ENCODE assay signal across 9 cellular contexts in the genomic region with DNA sequence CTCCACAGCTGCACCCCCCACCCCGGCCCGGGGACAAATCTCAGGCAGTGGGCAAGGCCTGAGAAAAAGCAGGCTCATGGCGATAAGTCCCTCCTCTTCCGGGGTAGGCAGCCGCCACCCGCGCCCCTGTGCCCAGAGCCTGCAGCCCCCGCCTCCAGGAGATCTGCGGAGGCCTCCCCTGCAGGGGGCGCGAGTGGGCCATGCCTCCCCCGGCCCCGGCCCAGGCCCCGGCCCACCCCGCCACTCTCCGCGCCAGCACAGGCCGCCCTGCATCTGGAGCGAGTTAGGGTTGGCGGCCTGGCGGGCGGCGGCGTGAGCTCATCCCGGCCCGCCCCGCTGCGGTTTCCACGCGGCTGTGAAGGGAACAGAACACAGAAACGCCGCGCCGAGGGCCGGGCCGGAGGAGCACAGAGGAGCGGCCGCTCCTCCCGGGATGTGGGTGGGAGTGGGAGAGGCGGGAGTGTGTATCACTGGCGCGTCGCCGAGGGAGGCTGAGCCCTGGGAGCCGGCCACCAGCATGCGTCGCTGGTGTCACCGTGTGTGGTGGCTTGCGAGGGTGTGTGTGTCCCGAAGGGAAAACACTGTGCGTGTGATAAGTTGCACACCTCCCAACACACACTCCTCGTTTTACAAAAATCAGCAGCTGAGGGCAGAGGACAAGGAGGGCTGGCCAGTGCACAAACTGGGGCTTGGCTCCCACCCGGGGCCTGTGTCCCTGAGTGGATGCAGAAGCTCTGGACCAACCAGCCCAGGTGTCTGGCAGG. TPM values are rescaled to one million over a fixed set of nuclear protein-coding genes. Genes with fewer than 3 reads are reported as not detected.
DNase-seq lines count a peak whose midpoint lies in the region; ATAC-seq and TF ChIP-seq lines count a peak whose summit lies in the region.
"Had no signal": no experiment of that assay in that cellular context is flagged by ENCODE, and none has a peak within 500 bp of the region (broad histone marks: within the 10 kb centered on the region; RNA-seq: fewer than 3 reads in every experiment).

No MANE protein-coding gene starts in this region.

- peaks cover 41% of the 10 kb centered on the region for H3K27me3 Mint-ChIP-seq in MCF 10A (ENCODE audit: insufficient read depth, unreplicated experiment)

- CTCF ChIA-PET in MCF 10A (lab: Yijun Ruan, JAX): interaction anchor here (0.6 to 1.8 kb wide), 3 partner anchors 13 to 768 kb away, joined by 3 to 6 read pairs (median 5); no protein-coding TSS in a partner anchor

- BruUV-seq in MCF 10A (replicated peaks; lab: Mats Ljungman, UMichigan): no TSS peak

- H3K27ac Mint-ChIP-seq in MCF 10A (ENCODE audit: low read depth, unreplicated experiment): peak overlapping the region; percentile 49

- H3K9me3 ChIP-seq in WERI-Rb-1 (ENCODE audit: severe bottlenecking): no peaks in the 10 kb centered on the region

- H3K27me3 ChIP-seq in WERI-Rb-1 (ENCODE audit: insufficient read depth, low read depth, severe bottlenecking): no peaks in the 10 kb centered on the region

- intact Hi-C loops in MCF 10A (cut with micrococcal nuclease): loop anchor here (5.0 kb wide), 1 partner anchor 51 kb away; no protein-coding TSS in a partner anchor

- peak; percentile 80 for ATAC-seq in GM21390 (IDR thresholded peaks at IDR 0.05; ENCODE audit: unreplicated experiment)

- in situ Hi-C loops in Caki2 (cut with HindIII; ENCODE audit: low pct_unique_long_range_greater_than_20kb, low sequenced_read_pairs): no loop called here

- H3K36me3 ChIP-seq in WERI-Rb-1: no peaks in the 10 kb centered on the region

- H3K4me3 ChIP-seq in LNCaP clone FGC (ENCODE audit: low read depth, low read length) (no peak overlapping the region), WERI-Rb-1 (ENCODE audit: low read depth, low read length) (peak overlapping the region; percentile 46)

- peak overlapping the region; percentile 52 for H3K4me3 Mint-ChIP-seq in MCF 10A (ENCODE audit: unreplicated experiment)

- H3K36me3 Mint-ChIP-seq in MCF 10A (ENCODE audit: insufficient read depth, unreplicated experiment): no peaks in the 10 kb centered on the region

- peak overlapping the region; percentile 59 for H3K27ac ChIP-seq in WERI-Rb-1

- TF ChIP-seq CTCF in LNCaP clone FGC (IDR thresholded peaks at IDR 0.05; ENCODE audit: control insufficient read depth, extremely low read depth, insufficient read depth) (peak; percentile 9; the same call in 1 of the 2 replicates), WERI-Rb-1 (IDR thresholded peaks at IDR 0.05; ENCODE audit: low read depth, low read length) (peak; percentile 40; the same call in 1 of the 2 replicates), MCF 10A (IDR thresholded peaks at IDR 0.05; ENCODE audit: unreplicated experiment) (peak; percentile 38)

- POLR2A ChIA-PET in MCF 10A (lab: Yijun Ruan, JAX): no interaction called here

- peaks cover 15% of the 10 kb centered on the region for H3K9me3 Mint-ChIP-seq in MCF 10A (ENCODE audit: unreplicated experiment)

- DNase-seq in Caki2 (ENCODE audit: low read depth): peak; percentile 62
- DNase-seq in LNCaP clone FGC (ENCODE audit: low read depth): no peak
- peak; percentile 78 for DNase-seq in WERI-Rb-1
- peak; percentile 42 for DNase-seq in MCF 10A (ENCODE audit: unreplicated experiment)
- peak; percentile 71 for DNase-seq in iris pigment epithelial cell (ENCODE audit: low read depth)
- peak; percentile 36 to 59 for DNase-seq in stimulated activated CD4-positive, alpha-beta T cell treated with anti-CD3 and anti-CD28 coated beads, Interleukin-12 subunit alpha, Interleukin-12 subunit beta, amount 100 ng/mL, for 24 hours (ENCODE audit: low read depth in 2 of 2)
- no peak for DNase-seq in NCI-H510A (lab: John Stamatoyannopoulos, UW)

- no peaks in the 10 kb centered on the region for H3K4me1 Mint-ChIP-seq in MCF 10A (ENCODE audit: insufficient read depth, unreplicated experiment)

RNA-seq across cellular contexts. Expression of a gene that starts 17.2 kb away (rescaled TPM):
- not detected in 2 replicates for total RNA-seq in Caki2 (2014; rRNA removed; shearing (Covaris generic); ENCODE audit: low replicate concordance)
- total RNA-seq in MCF 10A (2022): not detected in 2 replicates
- total RNA-seq: glomerular endothelial cell had no signal

RNA-seq across cellular contexts. Expression of a gene that starts 31.5 kb away (rescaled TPM):
- 3.1 and 3.3 TPM in 2 replicates for total RNA-seq in Caki2 (2014; rRNA removed; shearing (Covaris generic); ENCODE audit: low replicate concordance)
- total RNA-seq in MCF 10A (2022): not detected in 2 replicates
- total RNA-seq: glomerular endothelial cell had no signal

Comparison
In these comparisons a context has a peak if more than half of its experiments do, and no peak if none do; other contexts are left out.
1. DNase-seq: peak in Caki2 (single experiment), WERI-Rb-1 (single experiment), MCF 10A (single experiment), iris pigment epithelial cell (single experiment) and stimulated activated CD4-positive, alpha-beta T cell treated with anti-CD3 and anti-CD28 coated beads, Interleukin-12 subunit alpha, Interleukin-12 subunit beta, amount 100 ng/mL, for 24 hours (2 of 2); none in LNCaP clone FGC (single experiment) and NCI-H510A (single experiment).
2. Peak in every context shown above with its lines, with median percentiles within 50 percentile points of each other: CTCF ChIP-seq.